Comparison of ENCODE assay signal across 1 cellular context in genomic region chr5:74056789-74057164, GRCh38.
TF ChIP-seq lines count a peak whose summit lies in the region.

No MANE protein-coding gene starts in this region.

TF ChIP-seq in GM12878, 131 proteins besides CTCF, POLR2A, EP300 and RAD21 (continued from another document):
- TF ChIP-seq ZNF384 (IDR thresholded peaks at IDR 0.05; ENCODE audit: borderline replicate concordance, low read depth, low read length), result no peak
- no peak for TF ChIP-seq TCF7 (IDR thresholded peaks at IDR 0.05; ENCODE audit: borderline replicate concordance)
- no peak for TF ChIP-seq HDGF (IDR thresholded peaks at IDR 0.05)
- TF ChIP-seq BHLHE40 (IDR thresholded peaks at IDR 0.05; ENCODE audit: borderline replicate concordance in 1 of 2, low read depth in 2 of 2, low read length in 1 of 2), result no peak
- TF ChIP-seq BACH1 (IDR thresholded peaks at IDR 0.05; ENCODE audit: borderline replicate concordance), result no peak
- no peak for TF ChIP-seq PAX5 (IDR thresholded peaks at IDR 0.05; ENCODE audit: borderline replicate concordance, low read depth, low read length)
- no peak for TF ChIP-seq ELK1 (IDR thresholded peaks at IDR 0.05; ENCODE audit: low read depth, low read length)
- no peak for TF ChIP-seq SIN3A (IDR thresholded peaks at IDR 0.05; ENCODE audit: low read depth, low read length)
TF ChIP-seq in GM12878: peak in this region for 0.
